ENCODE assay signal across 26 cellular contexts in the genomic region with DNA sequence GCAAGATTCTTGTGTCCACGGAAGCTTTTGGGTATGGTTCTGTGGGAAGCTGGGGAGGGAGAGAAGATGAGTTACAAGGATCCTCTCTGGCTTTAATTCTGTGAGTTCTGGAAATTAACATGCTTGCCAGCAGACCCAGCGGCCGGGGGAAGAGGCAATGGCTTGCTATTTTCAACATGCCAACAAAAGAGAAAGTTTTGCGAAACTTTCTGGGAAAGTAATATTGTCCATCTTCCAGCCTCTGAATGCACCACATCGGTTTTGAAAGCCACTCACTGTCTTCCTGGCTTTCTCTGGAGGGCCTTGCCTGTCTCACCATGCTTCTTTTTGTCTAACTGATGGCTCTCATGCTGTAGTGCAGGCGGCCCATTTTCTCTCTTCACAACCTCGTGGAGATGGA.
DNase-seq lines count a peak whose midpoint lies in the region; ATAC-seq, FAIRE-seq and TF ChIP-seq lines count a peak whose summit lies in the region.
"Had no signal": no experiment of that assay in that cellular context is flagged by ENCODE, and none has a peak within 500 bp of the region (broad histone marks: within the 10 kb centered on the region; RNA-seq: fewer than 3 reads in every experiment).

No MANE protein-coding gene starts in this region.

- H2BK20ac ChIP-seq in H1 (ENCODE audit: low read length): no peak overlapping the region; the same call in 1 of the 2 replicates

- H3K27ac Mint-ChIP-seq in activated T-helper 1 cell treated with anti-CD3 and anti-CD28 coated beads, Interleukin-12 subunit alpha, Interleukin-12 subunit beta, Interleukin-2, Interleukin-4 antibody, amounts not matched to agents 30 ng/mL and 10 ng/mL and 1 ng/mL, durations not matched to agents 14 hours and 24 hours and 36 hours: no peak overlapping the region
- no peak overlapping the region for H3K27ac Mint-ChIP-seq in immature natural killer cell
- H3K27ac Mint-ChIP-seq: B cell; CD4-positive, alpha-beta T cell; CD8-positive, alpha-beta T cell had no signal

- no peak for TF ChIP-seq POLR2A in H1 (IDR thresholded peaks at IDR 0.05; ENCODE audit: control extremely low read depth in 1 of 2, low read depth in 2 of 2, low read length in 2 of 2)

- H3K14ac ChIP-seq in H1 (ENCODE audit: insufficient read length): no peak overlapping the region

- no peak overlapping the region for H3K4me3 Mint-ChIP-seq in activated T-helper 1 cell treated with anti-CD3 and anti-CD28 coated beads, Interleukin-12 subunit alpha, Interleukin-12 subunit beta, Interleukin-2, Interleukin-4 antibody, amounts not matched to agents 30 ng/mL and 10 ng/mL and 1 ng/mL, durations not matched to agents 14 hours and 24 hours and 36 hours
- no peak overlapping the region for H3K4me3 Mint-ChIP-seq in immature natural killer cell
- H3K4me3 Mint-ChIP-seq: B cell; CD4-positive, alpha-beta T cell; CD8-positive, alpha-beta T cell had no signal

- TF ChIP-seq EP300 in H1 (IDR thresholded peaks at IDR 0.05; ENCODE audit: borderline replicate concordance in 1 of 2, low read depth in 2 of 2, low read length in 2 of 2): no peak

- intact Hi-C loops in lower lobe of right lung (cut with DNase I): no loop called here
- intact Hi-C loops in activated T-helper 1 cell treated with anti-CD3 and anti-CD28 coated beads, Interleukin-12 subunit alpha, Interleukin-12 subunit beta, Interleukin-2, Interleukin-4 antibody, amounts not matched to agents 30 ng/mL and 10 ng/mL and 1 ng/mL, durations not matched to agents 14 hours and 24 hours and 36 hours (cut with micrococcal nuclease): no loop called here

- H4K20me1 ChIP-seq in SU-DHL-6 (ENCODE audit: low read depth, low read length) (no peaks in the 10 kb centered on the region), H1 (replicated peaks in 1 of 2; ENCODE audit: control insufficient read depth in 1 of 2, insufficient read depth in 2 of 2, low read length in 2 of 2) (no peaks in the 10 kb centered on the region)
- H4K20me1 ChIP-seq: BLaER1 treated with 17β-estradiol and CSF1 and Interleukin-3, amounts not matched to agents 10 nM and 100 nM had no signal

- H3K18ac ChIP-seq in H1 (ENCODE audit: extremely low read depth, low read length): no peak overlapping the region

- H3K56ac ChIP-seq in H1 (replicated peaks; ENCODE audit: insufficient read length, low read depth, low read length): no peak overlapping the region

- no peak overlapping the region for H4K91ac ChIP-seq in H1 (replicated peaks; ENCODE audit: insufficient read length, low read length)

- FAIRE-seq in H1 (lab: Jason Lieb, UNC): no peak
- FAIRE-seq: A549, D721Med, G401.6, GM12878, GM12892, GM18507, GM19239 had no signal

- H3K4me1 ChIP-seq in H1 (replicated peaks in 1 of 4; ENCODE audit: control insufficient read depth in 3 of 4, insufficient read depth in 4 of 4, low read length in 3 of 4): peaks cover 0 to 2% (median 0%) of the 10 kb centered on the region in 4 experiments; a peak in 2 of 7 replicates
- no peaks in the 10 kb centered on the region for H3K4me1 ChIP-seq in lower lobe of right lung
- H3K4me1 ChIP-seq: A549, Caco-2 had no signal

- no peaks in the 10 kb centered on the region for H3K36me3 ChIP-seq in SU-DHL-6 (ENCODE audit: low read length)
- H3K36me3 ChIP-seq in H1 (ENCODE audit: control insufficient read depth in 2 of 4, insufficient read depth in 4 of 4, low read length in 3 of 4): no peaks in the 10 kb centered on the region
- no peaks in the 10 kb centered on the region for H3K36me3 ChIP-seq in lower lobe of right lung
- H3K36me3 ChIP-seq: BLaER1 treated with 17β-estradiol and CSF1 and Interleukin-3, amounts not matched to agents 10 nM and 100 nM had no signal

- H3K4me3 ChIP-seq in AG10803 (ENCODE audit: low read length) (no peak overlapping the region), SU-DHL-6 (ENCODE audit: insufficient read depth, low read length, poor library complexity, severe bottlenecking) (no peak overlapping the region), H1 (ENCODE audit: extremely low read depth in 1 of 4, insufficient read depth in 2 of 4, low read depth in 3 of 4, low read length in 4 of 4) (no peak overlapping the region), lower lobe of right lung (no peak overlapping the region)
- H3K4me3 ChIP-seq: A549; BLaER1 treated with 17β-estradiol and CSF1 and Interleukin-3, amounts not matched to agents 10 nM and 100 nM; GM12878 had no signal

- ATAC-seq in lower lobe of right lung: no peak
- ATAC-seq: A549; CD8-positive, alpha-beta T cell; GM12878 had no signal

- no peaks in the 10 kb centered on the region for H3K9me2 ChIP-seq in SU-DHL-6 (replicated peaks; ENCODE audit: insufficient read depth, low read length)

- H3K79me1 ChIP-seq in H1 (ENCODE audit: low read depth, low read length): no peaks in the 10 kb centered on the region

- H2AFZ ChIP-seq in SU-DHL-6 (ENCODE audit: low read depth, low read length, severe bottlenecking) (no peak overlapping the region), H1 (ENCODE audit: low read length) (no peak overlapping the region)

- H3K23me2 ChIP-seq in H1 (ENCODE audit: low read depth, low read length): no peaks in the 10 kb centered on the region

- H3K27me3 Mint-ChIP-seq in activated T-helper 1 cell treated with anti-CD3 and anti-CD28 coated beads, Interleukin-12 subunit alpha, Interleukin-12 subunit beta, Interleukin-2, Interleukin-4 antibody, amounts not matched to agents 30 ng/mL and 10 ng/mL and 1 ng/mL, durations not matched to agents 14 hours and 24 hours and 36 hours (ENCODE audit: insufficient read depth): peaks cover 28% of the 10 kb centered on the region
- peaks cover 2 to 12% (median 3%) of the 10 kb centered on the region in 3 donors for H3K27me3 Mint-ChIP-seq in immature natural killer cell (ENCODE audit: low read depth in 3 of 3)

- H3K4ac ChIP-seq in H1 (replicated peaks; ENCODE audit: insufficient read length, low read depth, low read length): no peak overlapping the region

- H3K27me3 ChIP-seq in SU-DHL-6 (ENCODE audit: low read length) (no peaks in the 10 kb centered on the region), H1 (replicated peaks in 1 of 4; ENCODE audit: control insufficient read depth in 3 of 4, extremely low read depth in 1 of 4, insufficient read depth in 3 of 4, low read length in 3 of 4) (peaks cover 0 to 10% (median 6%) of the 10 kb centered on the region in 4 experiments; a peak in 5 of 7 replicates), lower lobe of right lung (ENCODE audit: low read depth) (peaks cover 21% of the 10 kb centered on the region)

- no peak for TF ChIP-seq RAD21 in H1 (IDR thresholded peaks at IDR 0.05 in 1 of 2, conservative IDR thresholded peaks at IDR 0.05 in 1 of 2; ENCODE audit: low read depth in 2 of 2, low read length in 2 of 2)

- DNase-seq in AG10803 (ENCODE audit: low read depth): peak; percentile 53
- no peak for DNase-seq in H1 (ENCODE audit: low read depth in 1 of 2, low spot score in 2 of 2)
- peak; percentile 40 for DNase-seq in fibroblast of gingiva (ENCODE audit: low read depth)
- no peak for DNase-seq in lower lobe of right lung
- DNase-seq in activated T-helper 1 cell treated with anti-CD3 and anti-CD28 coated beads, Interleukin-12 subunit alpha, Interleukin-12 subunit beta, Interleukin-2, Interleukin-4 antibody, amounts not matched to agents 30 ng/mL and 10 ng/mL and 1 ng/mL, durations not matched to agents 14 hours and 24 hours and 36 hours (ENCODE audit: low spot score): no peak
- DNase-seq in AG08395 (ENCODE audit: low spot score): no peak
- no peak for DNase-seq in immature natural killer cell
- DNase-seq: AML-193; Caco-2; Calu3; CD4-positive, alpha-beta T cell; CD8-positive, alpha-beta T cell; DMS79 treated with DMSO at 0.1 percent for 48 hours; GF-D8 had no signal

- no peak overlapping the region for H3K9ac ChIP-seq in SU-DHL-6 (ENCODE audit: low read length)
- no peak overlapping the region for H3K9ac ChIP-seq in H1 (replicated peaks in 1 of 4; ENCODE audit: extremely low read depth in 1 of 4, low read depth in 3 of 4, low read length in 3 of 4)
- H3K9ac ChIP-seq: BLaER1 treated with 17β-estradiol and CSF1 and Interleukin-3, amounts not matched to agents 10 nM and 100 nM had no signal

- WGBS in H1 (ENCODE audit: extremely low coverage in 1 of 2, insufficient coverage in 1 of 2, insufficient read length in 1 of 2, insufficient replicate concordance in 2 of 2, low coverage in 1 of 2, low lambda C conversion rate in 2 of 2, missing lambda C conversion rate in 1 of 2), 2 experiments: 81% methylated on average over 7 of the region's 7 CpGs; no CpG with 5 or more reads in 1 of the 2 experiments

- H3K4me1 Mint-ChIP-seq in activated T-helper 1 cell treated with anti-CD3 and anti-CD28 coated beads, Interleukin-12 subunit alpha, Interleukin-12 subunit beta, Interleukin-2, Interleukin-4 antibody, amounts not matched to agents 30 ng/mL and 10 ng/mL and 1 ng/mL, durations not matched to agents 14 hours and 24 hours and 36 hours (ENCODE audit: low read depth): no peaks in the 10 kb centered on the region
- no peaks in the 10 kb centered on the region for H3K4me1 Mint-ChIP-seq in immature natural killer cell
- H3K4me1 Mint-ChIP-seq: B cell had no signal

- H3K79me2 ChIP-seq in SU-DHL-6 (ENCODE audit: insufficient read depth, low read length) (no peaks in the 10 kb centered on the region), H1 (ENCODE audit: control insufficient read depth in 1 of 2, insufficient read depth in 2 of 2, low read length in 2 of 2) (no peaks in the 10 kb centered on the region)

- no peaks in the 10 kb centered on the region for H3F3A ChIP-seq in SU-DHL-6 (ENCODE audit: insufficient read depth)

- TF ChIP-seq CTCF in AG10803 (conservative IDR thresholded peaks at IDR 0.05; ENCODE audit: low read length) (no peak), SU-DHL-6 (IDR thresholded peaks at IDR 0.05; ENCODE audit: insufficient read depth, low read length, poor library complexity, severe bottlenecking) (no peak), H1 (IDR thresholded peaks at IDR 0.05; ENCODE audit: control extremely low read depth in 1 of 3, insufficient read depth in 1 of 3, low read depth in 1 of 3, low read length in 3 of 3) (no peak), lower lobe of right lung (IDR thresholded peaks at IDR 0.05) (no peak)

- H3K27ac ChIP-seq in SU-DHL-6 (ENCODE audit: low read depth, low read length) (peak overlapping the region; percentile 65), H1 (ENCODE audit: low read depth, low read length) (no peak overlapping the region), lower lobe of right lung (no peak overlapping the region)
- H3K27ac ChIP-seq: 22Rv1; A549; BLaER1 treated with 17β-estradiol and CSF1 and Interleukin-3, amounts not matched to agents 10 nM and 100 nM; C4-2B had no signal

- H2BK5ac ChIP-seq in H1 (ENCODE audit: low read depth, low read length): no peak overlapping the region

- H3K9me3 ChIP-seq in SU-DHL-6 (ENCODE audit: insufficient read depth, low read length) (no peaks in the 10 kb centered on the region), H1 (ENCODE audit: insufficient read depth in 2 of 2, low read depth in 1 of 2, low read length in 1 of 2) (no peaks in the 10 kb centered on the region), lower lobe of right lung (no peaks in the 10 kb centered on the region)
- H3K9me3 ChIP-seq: A549 had no signal

- H3K23ac ChIP-seq in H1 (ENCODE audit: insufficient read length): no peak overlapping the region

- CTCF ChIA-PET in H1 (lab: Charles Lee; ENCODE audit: partially characterized antibody): interaction anchor here (0.8 to 1.9 kb wide), 6 partner anchors 9 to 392 kb away, joined by 3 to 10 read pairs (median 4); no protein-coding TSS in a partner anchor

- H4K8ac ChIP-seq in H1 (ENCODE audit: extremely low read depth, insufficient read depth, low read length): no peak overlapping the region

- H2AK5ac ChIP-seq in H1 (ENCODE audit: low read depth, low read length): no peak overlapping the region

- no peak overlapping the region for H4K5ac ChIP-seq in H1 (ENCODE audit: insufficient read length, low read depth, low read length)

- no peak overlapping the region for H2BK120ac ChIP-seq in H1 (replicated peaks; ENCODE audit: low read depth, low read length)

- POLR2A ChIA-PET in H1 (lab: Charles Lee; ENCODE audit: partially characterized antibody): no interaction called here

- H3K9me3 Mint-ChIP-seq in activated T-helper 1 cell treated with anti-CD3 and anti-CD28 coated beads, Interleukin-12 subunit alpha, Interleukin-12 subunit beta, Interleukin-2, Interleukin-4 antibody, amounts not matched to agents 30 ng/mL and 10 ng/mL and 1 ng/mL, durations not matched to agents 14 hours and 24 hours and 36 hours: no peaks in the 10 kb centered on the region
- H3K9me3 Mint-ChIP-seq in immature natural killer cell: peaks cover 0 to 2% (median 0%) of the 10 kb centered on the region in 6 donors
- H3K9me3 Mint-ChIP-seq: CD4-positive, alpha-beta T cell had no signal

- no peak overlapping the region for H2BK15ac ChIP-seq in H1 (ENCODE audit: low read length)

- H3K4me2 ChIP-seq in SU-DHL-6 (ENCODE audit: low read depth, low read length, poor library complexity, severe bottlenecking) (no peak overlapping the region), H1 (ENCODE audit: insufficient read depth in 1 of 2, low read depth in 2 of 2, low read length in 2 of 2) (no peak overlapping the region)
- H3K4me2 ChIP-seq: A549; BLaER1 treated with 17β-estradiol and CSF1 and Interleukin-3, amounts not matched to agents 10 nM and 100 nM had no signal

- H2BK12ac ChIP-seq in H1 (ENCODE audit: low read depth, low read length): no peak overlapping the region

- no peaks in the 10 kb centered on the region for H3K36me3 Mint-ChIP-seq in activated T-helper 1 cell treated with anti-CD3 and anti-CD28 coated beads, Interleukin-12 subunit alpha, Interleukin-12 subunit beta, Interleukin-2, Interleukin-4 antibody, amounts not matched to agents 30 ng/mL and 10 ng/mL and 1 ng/mL, durations not matched to agents 14 hours and 24 hours and 36 hours (ENCODE audit: low read depth)
- no peaks in the 10 kb centered on the region for H3K36me3 Mint-ChIP-seq in immature natural killer cell
- H3K36me3 Mint-ChIP-seq: CD8-positive, alpha-beta T cell had no signal

Comparison
In these comparisons a context has a peak if more than half of its experiments do, and no peak if none do; other contexts are left out.
1. DNase-seq: peak in AG10803 (single experiment) and fibroblast of gingiva (single experiment); none in H1 (0 of 2), lower lobe of right lung (single experiment), activated T-helper 1 cell treated with anti-CD3 and anti-CD28 coated beads, Interleukin-12 subunit alpha, Interleukin-12 subunit beta, Interleukin-2, Interleukin-4 antibody, amounts not matched to agents 30 ng/mL and 10 ng/mL and 1 ng/mL, durations not matched to agents 14 hours and 24 hours and 36 hours (single experiment), AG08395 (single experiment) and immature natural killer cell (0 of 3).